Comparison of ENCODE assay signal across 11 cellular contexts in genomic region chr11:34223021-34223813, GRCh38.
DNase-seq lines count a peak whose midpoint lies in the region; ATAC-seq, FAIRE-seq and TF ChIP-seq lines count a peak whose summit lies in the region.
"Had no signal": no experiment of that assay in that cellular context is flagged by ENCODE, and none has a peak within 500 bp of the region (broad histone marks: within the 10 kb centered on the region; RNA-seq: fewer than 3 reads in every experiment).

No MANE protein-coding gene starts in this region.

- no peaks in the 10 kb centered on the region for H3K36me3 Mint-ChIP-seq in astrocyte (ENCODE audit: low read depth, unreplicated experiment)
- H3K36me3 Mint-ChIP-seq in chondrocyte (ENCODE audit: low read depth): no peaks in the 10 kb centered on the region
- H3K36me3 Mint-ChIP-seq: naive thymus-derived CD8-positive, alpha-beta T cell had no signal

- H3K27ac ChIP-seq in astrocyte (ENCODE audit: low read depth, low read length): peak overlapping the region; percentile 10
- H3K27ac ChIP-seq in kidney (ENCODE audit: low read depth in 2 of 2, low read length in 2 of 2): peak overlapping the region; percentile 25 to 67
- peak overlapping the region in 1 of 2 donors; percentile 36 for H3K27ac ChIP-seq in testis
- H3K27ac ChIP-seq: KMS-11 had no signal

- H3K27me3 Mint-ChIP-seq in astrocyte (ENCODE audit: low read depth, unreplicated experiment): no peaks in the 10 kb centered on the region
- H3K27me3 Mint-ChIP-seq in chondrocyte (ENCODE audit: low read depth): peaks cover 3% of the 10 kb centered on the region
- H3K27me3 Mint-ChIP-seq: naive thymus-derived CD8-positive, alpha-beta T cell had no signal

- H3K9ac ChIP-seq in astrocyte (ENCODE audit: low read length): peak overlapping the region; percentile 49
- peak overlapping the region; percentile 12 to 15 for H3K9ac ChIP-seq in kidney (ENCODE audit: low read length in 2 of 2)
- H3K9ac ChIP-seq: KMS-11 had no signal

- H3K4me1 Mint-ChIP-seq in astrocyte (ENCODE audit: low read depth, unreplicated experiment): peaks cover 7% of the 10 kb centered on the region
- peaks cover 5% of the 10 kb centered on the region for H3K4me1 Mint-ChIP-seq in chondrocyte (ENCODE audit: low read depth)
- H3K4me1 Mint-ChIP-seq: naive thymus-derived CD8-positive, alpha-beta T cell had no signal

- H3K4me3 ChIP-seq in HAP-1 (no peak overlapping the region), astrocyte (ENCODE audit: insufficient read depth, low read depth, low read length) (no peak overlapping the region), kidney (ENCODE audit: low read length in 2 of 2) (no peak overlapping the region), testis (no peak overlapping the region)

- no peaks in the 10 kb centered on the region for H3K79me2 ChIP-seq in astrocyte (ENCODE audit: insufficient read depth, low read length)

- H3K4me1 ChIP-seq in HAP-1 (peaks cover 4% of the 10 kb centered on the region; the same call in 1 of the 2 replicates), astrocyte (ENCODE audit: insufficient read depth, low read length) (peaks cover 14% of the 10 kb centered on the region), kidney (ENCODE audit: control insufficient read depth in 1 of 2, insufficient read depth in 1 of 2, low read depth in 1 of 2, low read length in 2 of 2) (peaks cover 13% of the 10 kb centered on the region in 2 donors), testis (peaks cover 14% of the 10 kb centered on the region)

- in situ Hi-C loops in HAP-1 (cut with MboI; ENCODE audit: low sequenced_read_pairs): no loop called here

- H3K27ac Mint-ChIP-seq in astrocyte (ENCODE audit: unreplicated experiment) (no peak overlapping the region), chondrocyte (ENCODE audit: unreplicated experiment) (no peak overlapping the region)

- peak overlapping the region; percentile 80 for H3K4me2 ChIP-seq in astrocyte (ENCODE audit: low read length)
- H3K4me2 ChIP-seq: KMS-11 had no signal

- 49 to 75% methylated on average over 17 of the region's 17 CpGs for WGBS in testis, 2 donors

- H3K4me3 Mint-ChIP-seq in astrocyte (ENCODE audit: unreplicated experiment): no peak overlapping the region
- H3K4me3 Mint-ChIP-seq in chondrocyte (ENCODE audit: unreplicated experiment): no peak overlapping the region
- H3K4me3 Mint-ChIP-seq: naive thymus-derived CD8-positive, alpha-beta T cell had no signal

- H3K9me3 ChIP-seq in HAP-1 (no peaks in the 10 kb centered on the region), astrocyte (ENCODE audit: insufficient read depth, low read depth, low read length) (no peaks in the 10 kb centered on the region), kidney (ENCODE audit: control insufficient read depth in 1 of 2, low read length in 2 of 2) (no peaks in the 10 kb centered on the region), testis (no peaks in the 10 kb centered on the region)

- intact Hi-C loops in kidney (cut with DNase I) (no loop called here), testis (cut with DNase I; ENCODE audit: low total_unique reads) (no loop called here)

- H3K27me3 ChIP-seq in HAP-1 (ENCODE audit: low read depth): no peaks in the 10 kb centered on the region
- H3K27me3 ChIP-seq in astrocyte (ENCODE audit: insufficient read depth, low read length): no peaks in the 10 kb centered on the region
- H3K27me3 ChIP-seq in testis: no peaks in the 10 kb centered on the region

- TF ChIP-seq CTCF in astrocyte (IDR thresholded peaks at IDR 0.05; ENCODE audit: insufficient read depth, low read depth, low read length) (no peak), kidney (IDR thresholded peaks at IDR 0.05; ENCODE audit: borderline replicate concordance, extremely low read depth, insufficient read depth) (no peak), testis (IDR thresholded peaks at IDR 0.05) (no peak), chondrocyte (IDR thresholded peaks at IDR 0.05) (no peak)

- TF ChIP-seq POLR2A in testis (IDR thresholded peaks at IDR 0.05): no peak

- H3K36me3 ChIP-seq in HAP-1 (replicated peaks) (no peaks in the 10 kb centered on the region), astrocyte (ENCODE audit: insufficient read depth, low read length) (no peaks in the 10 kb centered on the region), kidney (ENCODE audit: control insufficient read depth in 1 of 2, insufficient read depth in 2 of 2, low read length in 2 of 2) (no peaks in the 10 kb centered on the region), testis (ENCODE audit: low read depth, missing control alignments) (no peaks in the 10 kb centered on the region)

- H3K9me3 Mint-ChIP-seq in astrocyte (ENCODE audit: unreplicated experiment) (no peaks in the 10 kb centered on the region), chondrocyte (ENCODE audit: low read depth) (no peaks in the 10 kb centered on the region)
- H3K9me3 Mint-ChIP-seq: naive thymus-derived CD8-positive, alpha-beta T cell had no signal

- ATAC-seq in GM18909 (IDR thresholded peaks at IDR 0.05; ENCODE audit: poor library complexity, unreplicated experiment): no peak
- ATAC-seq: naive thymus-derived CD8-positive, alpha-beta T cell had no signal

- FAIRE-seq in astrocyte (lab: Jason Lieb, UNC) (no peak), kidney (lab: Jason Lieb, UNC) (no peak)

- H2AFZ ChIP-seq in astrocyte (ENCODE audit: low read depth, low read length): no peak overlapping the region

- DNase-seq in HAP-1 (ENCODE audit: low spot score in 2 of 2) (peak; percentile 3 to 63), astrocyte (ENCODE audit: low read depth) (peak; percentile 91), kidney (peak; percentile 90), testis (peak; percentile 66), chondrocyte (ENCODE audit: low spot score) (no peak)
- DNase-seq in activated CD4-positive, CD25-positive, alpha-beta regulatory T cell treated with anti-CD3 and anti-CD28 coated beads, Interleukin-2, amount 50 U/mL, for 72 hours: no peak
- DNase-seq in stimulated activated CD4-positive, alpha-beta T cell treated with anti-CD3 and anti-CD28 coated beads, Interleukin-12 subunit alpha, Interleukin-12 subunit beta, amount 100 ng/mL, for 4 hours: no peak
- DNase-seq: activated CD8-positive, alpha-beta memory T cell treated with anti-CD3 and anti-CD28 coated beads, Interleukin-2, amount 50 U/mL, for 48 hours; naive thymus-derived CD8-positive, alpha-beta T cell had no signal

- H4K20me1 ChIP-seq in astrocyte (ENCODE audit: insufficient read depth, low read length): peaks cover 26% of the 10 kb centered on the region

Comparison
In these comparisons a context has a peak if more than half of its experiments do, and no peak if none do; other contexts are left out.
1. DNase-seq: peak in HAP-1 (2 of 2), astrocyte (single experiment), kidney (single experiment) and testis (single experiment); none in chondrocyte (single experiment), activated CD4-positive, CD25-positive, alpha-beta regulatory T cell treated with anti-CD3 and anti-CD28 coated beads, Interleukin-2, amount 50 U/mL, for 72 hours (single experiment) and stimulated activated CD4-positive, alpha-beta T cell treated with anti-CD3 and anti-CD28 coated beads, Interleukin-12 subunit alpha, Interleukin-12 subunit beta, amount 100 ng/mL, for 4 hours (single experiment).